20 cellular contexts compared by ENCODE assay signal in the genomic region with DNA sequence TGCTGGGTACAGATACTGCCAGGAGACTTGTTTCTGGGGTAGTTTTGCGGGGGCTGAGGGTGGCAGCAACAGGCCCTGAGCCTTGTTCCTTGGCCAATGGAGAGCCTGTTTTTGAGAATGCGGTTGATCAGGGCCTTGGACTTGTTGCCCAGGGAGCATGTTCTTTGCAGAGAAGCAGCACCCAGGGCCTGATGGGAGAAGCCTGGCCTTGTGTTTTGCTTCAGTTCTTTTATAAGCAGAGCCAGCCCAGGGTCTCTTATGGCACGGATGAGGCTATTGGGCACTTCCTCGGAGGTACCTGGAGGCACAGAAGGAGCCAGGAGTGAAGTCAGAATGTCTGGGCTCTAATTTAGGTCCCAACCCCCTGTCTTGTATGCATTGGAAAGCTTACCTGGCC. TPM values are rescaled to one million over a fixed set of nuclear protein-coding genes. Genes with fewer than 3 reads are reported as not detected.
DNase-seq lines count a peak whose midpoint lies in the region; ATAC-seq and TF ChIP-seq lines count a peak whose summit lies in the region.
"Had no signal": no experiment of that assay in that cellular context is flagged by ENCODE, and none has a peak within 500 bp of the region (broad histone marks: within the 10 kb centered on the region; RNA-seq: fewer than 3 reads in every experiment).

No MANE protein-coding gene starts in this region.

- H3K79me2 ChIP-seq in GM23248 (ENCODE audit: insufficient read depth) (0 out of 2 replicates have a peak, but pooled peaks cover 5% of the 10 kb centered on the region), PC-9 (ENCODE audit: low read depth) (no peaks in the 10 kb centered on the region)

- WGBS in GM23248 (ENCODE audit: low coverage in 1 of 2, low lambda C conversion rate in 2 of 2, missing lambda C conversion rate in 2 of 2), 2 experiments: 81 to 85% methylated on average over 4 of the region's 4 CpGs
- 67 to 81% (median 73%) methylated on average over 2 to 4 of the region's 4 CpGs for WGBS in adrenal gland, 4 donors
- WGBS in sigmoid colon, 2 donors: 96 to 97% methylated on average over 4 of the region's 4 CpGs

- no peak overlapping the region for H3K4me3 Mint-ChIP-seq in glutamatergic neuron (ENCODE audit: unreplicated experiment)
- H3K4me3 Mint-ChIP-seq: activated CD4-positive, alpha-beta T cell treated with anti-CD3 and anti-CD28 coated beads, Interleukin-2, amount 10 ng/mL, durations not matched to agents 7 days and 5 days; activated CD8-positive, alpha-beta memory T cell treated with anti-CD3 and anti-CD28 coated beads, Interleukin-2, amount 10 ng/mL, durations not matched to agents 7 days and 5 days; activated T-helper 1 cell treated with anti-CD3 and anti-CD28 coated beads, Interleukin-12 subunit alpha, Interleukin-12 subunit beta, Interleukin-2, Interleukin-4 antibody, amounts not matched to agents 30 ng/mL and 10 ng/mL and 1 ng/mL, durations not matched to agents 14 hours and 24 hours and 36 hours; CD4-positive, CD25-positive, alpha-beta regulatory T cell had no signal

- POLR2A ChIA-PET in PC-9 (lab: Charles Lee; ENCODE audit: unreplicated experiment): no interaction called here

- H3K27ac ChIP-seq in GM23248 (no peak overlapping the region), adrenal gland (peak overlapping the region in 4 of 5 donors; percentile 11 to 86 (median 67)), sigmoid colon (peak overlapping the region; percentile 67 to 98 (median 84)), breast epithelium (no peak overlapping the region), PC-9 (no peak overlapping the region)
- H3K27ac ChIP-seq: HL-60, lower lobe of right lung, right lobe of liver had no signal

- peak overlapping the region; percentile 14; the same call in 1 of the 2 replicates for H3K9ac ChIP-seq in GM23248

- no peaks in the 10 kb centered on the region; the same call in 1 of the 2 replicates for H4K20me1 ChIP-seq in GM23248 (ENCODE audit: insufficient read depth)
- no peaks in the 10 kb centered on the region for H4K20me1 ChIP-seq in PC-9 (ENCODE audit: insufficient read depth)

- ATAC-seq in esophagus mucosa: no peak
- ATAC-seq: activated CD8-positive, alpha-beta memory T cell treated with anti-CD3 and anti-CD28 coated beads, Interleukin-2, amount 10 ng/mL, durations not matched to agents 7 days and 5 days; activated naive CD4-positive, alpha-beta T cell treated with anti-CD3 and anti-CD28 coated beads, Interleukin-2, amount 50 U/mL, for 72 hours; lower lobe of right lung; Panc1; right lobe of liver had no signal

- DNase-seq in GM23248 (no peak), adrenal gland (no peak), glutamatergic neuron (no peak), sigmoid colon (no peak), ureter (ENCODE audit: low spot score) (no peak), breast epithelium (ENCODE audit: low spot score in 2 of 2) (no peak), PC-9 (no peak)
- DNase-seq: activated CD4-positive, alpha-beta T cell treated with anti-CD3 and anti-CD28 coated beads, Interleukin-2, amount 10 ng/mL, durations not matched to agents 7 days and 5 days; activated CD8-positive, alpha-beta memory T cell treated with anti-CD3 and anti-CD28 coated beads, Interleukin-2, amount 10 ng/mL, durations not matched to agents 7 days and 5 days; CD4-positive, CD25-positive, alpha-beta regulatory T cell; dermis blood vessel endothelial cell; GOT3; lower lobe of right lung; NCI-H510A treated with DMSO at 0.1 percent for 48 hours; right lobe of liver had no signal

- H3K4me1 Mint-ChIP-seq in glutamatergic neuron (ENCODE audit: low read depth, unreplicated experiment): peaks cover 23% of the 10 kb centered on the region

- H3K27me3 Mint-ChIP-seq in glutamatergic neuron (ENCODE audit: unreplicated experiment): peaks cover 8% of the 10 kb centered on the region
- H3K27me3 Mint-ChIP-seq: activated CD4-positive, alpha-beta T cell treated with anti-CD3 and anti-CD28 coated beads, Interleukin-2, amount 10 ng/mL, durations not matched to agents 7 days and 5 days; activated CD8-positive, alpha-beta memory T cell treated with anti-CD3 and anti-CD28 coated beads, Interleukin-2, amount 10 ng/mL, durations not matched to agents 7 days and 5 days; CD4-positive, CD25-positive, alpha-beta regulatory T cell had no signal

- TF ChIP-seq CTCF in adrenal gland (IDR thresholded peaks at IDR 0.05): no peak
- TF ChIP-seq CTCF in glutamatergic neuron (IDR thresholded peaks at IDR 0.05; ENCODE audit: partially characterized antibody, unreplicated experiment): no peak
- no peak for TF ChIP-seq CTCF in sigmoid colon (IDR thresholded peaks at IDR 0.05)
- TF ChIP-seq CTCF in breast epithelium (IDR thresholded peaks at IDR 0.05): no peak
- no peak for TF ChIP-seq CTCF in PC-9 (conservative IDR thresholded peaks at IDR 0.05)

- no peak for TF ChIP-seq POLR2A in adrenal gland (IDR thresholded peaks at IDR 0.05)
- no peak for TF ChIP-seq POLR2A in sigmoid colon (IDR thresholded peaks at IDR 0.05)
- no peak for TF ChIP-seq POLR2A in breast epithelium (IDR thresholded peaks at IDR 0.05)

- H3K4me3 ChIP-seq in GM23248: no peak overlapping the region
- H3K4me3 ChIP-seq in adrenal gland: no peak overlapping the region
- H3K4me3 ChIP-seq in sigmoid colon: no peak overlapping the region
- H3K4me3 ChIP-seq in breast epithelium: no peak overlapping the region
- H3K4me3 ChIP-seq in PC-9: no peak overlapping the region
- H3K4me3 ChIP-seq: lower lobe of right lung, right lobe of liver had no signal

- no peak for TF ChIP-seq EP300 in sigmoid colon (IDR thresholded peaks at IDR 0.05)

- CTCF ChIA-PET in PC-9 (lab: Charles Lee): no interaction called here

- H3K36me3 ChIP-seq in GM23248 (ENCODE audit: low read depth): peaks cover 40% of the 10 kb centered on the region; the same call in 1 of the 2 replicates
- peaks cover 0 to 30% of the 10 kb centered on the region in 2 donors for H3K36me3 ChIP-seq in adrenal gland (replicated peaks in 1 of 2)
- H3K36me3 ChIP-seq in sigmoid colon: peaks cover 0 to 16% (median 11%) of the 10 kb centered on the region in 4 donors
- peaks cover 3% of the 10 kb centered on the region for H3K36me3 ChIP-seq in breast epithelium
- peaks cover 14% of the 10 kb centered on the region; the same call in 1 of the 2 replicates for H3K36me3 ChIP-seq in PC-9 (ENCODE audit: low read depth)

- H3K4me1 ChIP-seq in GM23248 (ENCODE audit: insufficient read depth): peaks cover 18% of the 10 kb centered on the region
- peaks cover 23 to 49% of the 10 kb centered on the region in 2 donors for H3K4me1 ChIP-seq in adrenal gland (replicated peaks in 1 of 2)
- H3K4me1 ChIP-seq in sigmoid colon: peaks cover 0 to 60% (median 51%) of the 10 kb centered on the region in 4 donors
- peaks cover 0 to 4% of the 10 kb centered on the region in 2 donors for H3K4me1 ChIP-seq in breast epithelium
- H3K4me1 ChIP-seq in PC-9 (replicated peaks; ENCODE audit: insufficient read depth): peaks cover 34% of the 10 kb centered on the region
- H3K4me1 ChIP-seq: right lobe of liver had no signal

- H3K9me2 ChIP-seq in GM23248 (ENCODE audit: insufficient read depth) (no peaks in the 10 kb centered on the region), PC-9 (ENCODE audit: insufficient read depth) (no peaks in the 10 kb centered on the region)

- peak overlapping the region; percentile 64 for H3K27ac Mint-ChIP-seq in glutamatergic neuron (ENCODE audit: unreplicated experiment)
- H3K27ac Mint-ChIP-seq: activated CD4-positive, alpha-beta T cell treated with anti-CD3 and anti-CD28 coated beads, Interleukin-2, amount 10 ng/mL, durations not matched to agents 7 days and 5 days; activated CD8-positive, alpha-beta memory T cell treated with anti-CD3 and anti-CD28 coated beads, Interleukin-2, amount 10 ng/mL, durations not matched to agents 7 days and 5 days had no signal

- H3K9me3 ChIP-seq in GM23248 (ENCODE audit: low read depth): no peaks in the 10 kb centered on the region
- no peaks in the 10 kb centered on the region for H3K9me3 ChIP-seq in adrenal gland (replicated peaks in 1 of 3)
- no peaks in the 10 kb centered on the region for H3K9me3 ChIP-seq in sigmoid colon
- no peaks in the 10 kb centered on the region for H3K9me3 ChIP-seq in breast epithelium
- H3K9me3 ChIP-seq in PC-9 (ENCODE audit: insufficient read depth, low read depth): no peaks in the 10 kb centered on the region
- H3K9me3 ChIP-seq: lower lobe of right lung, right lobe of liver had no signal

- H3K9me3 Mint-ChIP-seq in glutamatergic neuron (ENCODE audit: unreplicated experiment): peaks cover 4% of the 10 kb centered on the region
- H3K9me3 Mint-ChIP-seq: activated CD4-positive, alpha-beta T cell treated with anti-CD3 and anti-CD28 coated beads, Interleukin-2, amount 10 ng/mL, durations not matched to agents 7 days and 5 days; activated naive CD4-positive, alpha-beta T cell treated with anti-CD3 and anti-CD28 coated beads, Interleukin-2, amount 50 U/mL, for 72 hours; activated T-helper 1 cell treated with anti-CD3 and anti-CD28 coated beads, Interleukin-12 subunit alpha, Interleukin-12 subunit beta, Interleukin-2, Interleukin-4 antibody, amounts not matched to agents 30 ng/mL and 10 ng/mL and 1 ng/mL, durations not matched to agents 14 hours and 24 hours and 36 hours; CD4-positive, CD25-positive, alpha-beta regulatory T cell had no signal

- intact Hi-C loops in adrenal gland (cut with DNase I): loop anchor here in 1 of 2 donors (10.0 kb wide), 1 partner anchor 264 kb away; no protein-coding TSS in a partner anchor
- intact Hi-C loops in sigmoid colon (cut with DNase I): no loop called here
- intact Hi-C loops in breast epithelium (cut with DNase I; ENCODE audit: low total_unique reads): no loop called here
- intact Hi-C loops in PC-9 (cut with micrococcal nuclease; ENCODE audit: unreplicated experiment): no loop called here

- H3K4me2 ChIP-seq in GM23248 (ENCODE audit: unreplicated experiment) (no peak overlapping the region), PC-9 (no peak overlapping the region)

- in situ Hi-C loops in GM23248 (cut with MboI): no loop called here

- H2AFZ ChIP-seq in GM23248 (no peak overlapping the region), PC-9 (no peak overlapping the region)

- H3F3A ChIP-seq in GM23248 (ENCODE audit: insufficient read depth): peaks cover 12% of the 10 kb centered on the region; the same call in 1 of the 2 replicates
- peaks cover 15% of the 10 kb centered on the region; the same call in 1 of the 2 replicates for H3F3A ChIP-seq in PC-9 (ENCODE audit: insufficient read depth, low read depth)

- no peaks in the 10 kb centered on the region for H3K27me3 ChIP-seq in GM23248 (replicated peaks; ENCODE audit: insufficient read depth)
- H3K27me3 ChIP-seq in adrenal gland: no peaks in the 10 kb centered on the region
- H3K27me3 ChIP-seq in sigmoid colon: no peaks in the 10 kb centered on the region
- H3K27me3 ChIP-seq in breast epithelium: no peaks in the 10 kb centered on the region
- H3K27me3 ChIP-seq in PC-9 (ENCODE audit: insufficient read depth, low read depth): no peaks in the 10 kb centered on the region
- H3K27me3 ChIP-seq: right lobe of liver had no signal

- H3K36me3 Mint-ChIP-seq in glutamatergic neuron (ENCODE audit: unreplicated experiment): peaks cover 3% of the 10 kb centered on the region

- no TSS peak for BruUV-seq in PC-9 (replicated peaks; lab: Mats Ljungman, UMichigan)

RNA-seq across cellular contexts. Expression of a gene that starts 59.7 kb away (rescaled TPM):
- 51.2 and 61.1 TPM in 2 replicates for total RNA-seq in GM23248 (2014; rRNA removed; shearing (Covaris generic))
- 16.1 and 17.7 TPM in 2 replicates for polyA plus RNA-seq in GM23248 (2016; fragmentation: Nextera tagmentation; extraction: Ambion mirVana)
- total RNA-seq in adrenal gland: 10 to 100 TPM; 30.6 to 87.4 (median 57.8) TPM
- polyA plus RNA-seq in adrenal gland: 10 to 100 TPM; 24.6 to 59.4 (median 31.9) TPM
- total RNA-seq in glutamatergic neuron (ENCODE audit: unreplicated experiment): 4.2 TPM
- 10 to 100 TPM; 11.7 to 21.9 (median 14.8) TPM for total RNA-seq in sigmoid colon
- 10 to 100 TPM; 18.6 to 29.4 (median 20.1) TPM for polyA plus RNA-seq in sigmoid colon
- 20.6 TPM for total RNA-seq in ureter
- total RNA-seq in breast epithelium: 10 to 100 TPM; 26.9 to 32.8 (median 31.0) TPM
- total RNA-seq in PC-9 (2021): 66.8 and 80.9 TPM in 2 replicates
- total RNA-seq in esophagus mucosa: 19.1 TPM

Comparison
In these comparisons a context has a peak if more than half of its experiments do, and no peak if none do; other contexts are left out.
1. H3K27ac ChIP-seq: peak in adrenal gland (4 of 5) and sigmoid colon (4 of 4); none in GM23248 (single experiment), breast epithelium (0 of 2) and PC-9 (single experiment).